In genomic region chr15:64772964-64773363, GRCh38 we compare ENCODE assay signal across 21 cellular contexts. TPM values are rescaled to one million over a fixed set of nuclear protein-coding genes. Genes with fewer than 3 reads are reported as not detected.
DNase-seq lines count a peak whose midpoint lies in the region; ATAC-seq and TF ChIP-seq lines count a peak whose summit lies in the region.
"Had no signal": no experiment of that assay in that cellular context is flagged by ENCODE, and none has a peak within 500 bp of the region (broad histone marks: within the 10 kb centered on the region; RNA-seq: fewer than 3 reads in every experiment).

No MANE protein-coding gene starts in this region.

- peaks cover 4 to 6% of the 10 kb centered on the region in 2 donors for H3K4me1 Mint-ChIP-seq in effector memory CD8-positive, alpha-beta T cell (ENCODE audit: low read depth in 2 of 2)
- peaks cover 8 to 19% of the 10 kb centered on the region in 2 donors for H3K4me1 Mint-ChIP-seq in immature natural killer cell
- H3K4me1 Mint-ChIP-seq: stimulated activated effector memory CD8-positive, alpha-beta T cell treated with anti-CD3 and anti-CD28 coated beads, Interleukin-12 subunit alpha, Interleukin-12 subunit beta, amount 100 ng/mL, for 72 hours had no signal

- no peak overlapping the region for H3K9ac ChIP-seq in HUES48 (ENCODE audit: low read depth, low read length)

- no peak overlapping the region for H3K27ac Mint-ChIP-seq in effector memory CD8-positive, alpha-beta T cell
- peak overlapping the region in 1 of 6 donors; percentile 33 for H3K27ac Mint-ChIP-seq in immature natural killer cell
- H3K27ac Mint-ChIP-seq: activated CD8-positive, alpha-beta T cell treated with anti-CD3 and anti-CD28 coated beads for 36 hours; activated naive CD8-positive, alpha-beta T cell treated with anti-CD3 and anti-CD28 coated beads, Interleukin-2, amount 10 ng/mL, durations not matched to agents 7 days and 5 days; stimulated activated effector memory CD8-positive, alpha-beta T cell treated with anti-CD3 and anti-CD28 coated beads, Interleukin-12 subunit alpha, Interleukin-12 subunit beta, amount 100 ng/mL, for 72 hours had no signal

- H3K36me3 ChIP-seq in HUES48 (ENCODE audit: control insufficient read depth, insufficient read depth, low read length) (no peaks in the 10 kb centered on the region; the same call in 1 of the 2 replicates), tibial artery (no peaks in the 10 kb centered on the region)

- ATAC-seq in effector memory CD8-positive, alpha-beta T cell (replicated peaks) = no peak
- no peak for ATAC-seq in HG03196 (IDR thresholded peaks at IDR 0.05; ENCODE audit: unreplicated experiment)
- ATAC-seq: activated CD8-positive, alpha-beta T cell treated with anti-CD3 and anti-CD28 coated beads for 36 hours; stimulated activated effector memory CD8-positive, alpha-beta T cell treated with anti-CD3 and anti-CD28 coated beads, Interleukin-12 subunit alpha, Interleukin-12 subunit beta, amount 100 ng/mL, for 72 hours had no signal

- peak overlapping the region; percentile 48 to 61 for H3K4me3 Mint-ChIP-seq in effector memory CD8-positive, alpha-beta T cell
- H3K4me3 Mint-ChIP-seq in immature natural killer cell = peak overlapping the region in 4 of 5 donors; percentile 23 to 89 (median 79)

- no peaks in the 10 kb centered on the region for H3K9me3 Mint-ChIP-seq in effector memory CD8-positive, alpha-beta T cell
- no peaks in the 10 kb centered on the region for H3K9me3 Mint-ChIP-seq in immature natural killer cell
- H3K9me3 Mint-ChIP-seq: activated CD8-positive, alpha-beta T cell treated with anti-CD3 and anti-CD28 coated beads for 36 hours; activated naive CD8-positive, alpha-beta T cell treated with anti-CD3 and anti-CD28 coated beads, Interleukin-2, amount 10 ng/mL, durations not matched to agents 7 days and 5 days; CD4-positive, CD25-positive, alpha-beta regulatory T cell; stimulated activated effector memory CD8-positive, alpha-beta T cell treated with anti-CD3 and anti-CD28 coated beads, Interleukin-12 subunit alpha, Interleukin-12 subunit beta, amount 100 ng/mL, for 72 hours had no signal

- H3K36me3 Mint-ChIP-seq in effector memory CD8-positive, alpha-beta T cell (ENCODE audit: insufficient read depth) = peaks cover 3% of the 10 kb centered on the region
- no peaks in the 10 kb centered on the region for H3K36me3 Mint-ChIP-seq in immature natural killer cell
- H3K36me3 Mint-ChIP-seq: activated naive CD8-positive, alpha-beta T cell treated with anti-CD3 and anti-CD28 coated beads, Interleukin-2, amount 10 ng/mL, durations not matched to agents 7 days and 5 days; CD4-positive, CD25-positive, alpha-beta regulatory T cell; stimulated activated effector memory CD8-positive, alpha-beta T cell treated with anti-CD3 and anti-CD28 coated beads, Interleukin-12 subunit alpha, Interleukin-12 subunit beta, amount 100 ng/mL, for 72 hours had no signal

- H3K27me3 Mint-ChIP-seq in effector memory CD8-positive, alpha-beta T cell = peaks cover 21 to 49% of the 10 kb centered on the region in 2 donors
- peaks cover 5 to 15% (median 6%) of the 10 kb centered on the region in 3 donors for H3K27me3 Mint-ChIP-seq in immature natural killer cell (ENCODE audit: low read depth in 3 of 3)

- TF ChIP-seq CTCF in tibial artery (IDR thresholded peaks at IDR 0.05) = no peak

- H3K27ac ChIP-seq in HUES48 (ENCODE audit: low read depth, low read length) = peak overlapping the region; percentile 78
- H3K27ac ChIP-seq in tibial artery = peak overlapping the region; percentile 88 to 96
- H3K27ac ChIP-seq: epithelial cell of prostate, testis had no signal

- H3K4me1 ChIP-seq in HUES48 (ENCODE audit: control insufficient read depth, insufficient read depth, low read length) = peaks cover 40% of the 10 kb centered on the region
- H3K4me1 ChIP-seq in tibial artery = peaks cover 0 to 49% (median 9%) of the 10 kb centered on the region in 4 donors
- H3K4me1 ChIP-seq: testis had no signal

- H3K27me3 ChIP-seq in HUES48 (ENCODE audit: control insufficient read depth, insufficient read depth, low read length) (no peaks in the 10 kb centered on the region), tibial artery (no peaks in the 10 kb centered on the region)
- H3K27me3 ChIP-seq: testis had no signal

- DNase-seq in effector memory CD8-positive, alpha-beta T cell = no peak
- DNase-seq in immature natural killer cell (no peak), tibial artery (no peak), NCI-H526 (lab: John Stamatoyannopoulos, UW) (no peak), HCEC 1CT (no peak)
- DNase-seq: activated CD4-positive, CD25-positive, alpha-beta regulatory T cell treated with anti-CD3 and anti-CD28 coated beads, Interleukin-2, amount 50 U/mL, for 72 hours; activated CD8-positive, alpha-beta T cell treated with anti-CD3 and anti-CD28 coated beads for 36 hours; activated naive CD8-positive, alpha-beta T cell treated with anti-CD3 and anti-CD28 coated beads, Interleukin-2, amount 10 ng/mL, durations not matched to agents 7 days and 5 days; CD4-positive, CD25-positive, alpha-beta regulatory T cell; KG1; kidney; NCI-H1436 treated with DMSO at 0.1 percent for 48 hours; NCI-H2107; SIG-M5; stimulated activated CD4-positive, alpha-beta T cell treated with anti-CD3 and anti-CD28 coated beads, Interleukin-2, amount 100 ng/mL, for 48 hours; SW 1271; testis had no signal

- no peaks in the 10 kb centered on the region for H3K9me3 ChIP-seq in HUES48 (ENCODE audit: control insufficient read depth, insufficient read depth, low read length)
- no peaks in the 10 kb centered on the region for H3K9me3 ChIP-seq in tibial artery
- H3K9me3 ChIP-seq: testis had no signal

- intact Hi-C loops in tibial artery (cut with DNase I; ENCODE audit: low total_unique reads) = no loop called here

- H3K4me3 ChIP-seq in HUES48 (ENCODE audit: low read depth, low read length) = peak overlapping the region; percentile 70
- peak overlapping the region; percentile 75 to 76 for H3K4me3 ChIP-seq in tibial artery
- H3K4me3 ChIP-seq: testis had no signal

RNA-seq across cellular contexts. Expression of gene RBPMS2, which starts 2.4 kb away (rescaled TPM):
- polyA plus RNA-seq in immature natural killer cell = 1 to 10 TPM in 2 of 3 donors, under 1 TPM in 1; 0.22 to 2.9 (median 1.2) TPM
- polyA plus RNA-seq: CD4-positive, CD25-positive, alpha-beta regulatory T cell had no signal

RNA-seq across cellular contexts. Expression of gene PIF1, which starts 52.5 kb away (rescaled TPM):
- 1 to 10 TPM; 1.1 to 2.5 (median 2.1) TPM for polyA plus RNA-seq in immature natural killer cell
